1 cellular context compared by ENCODE assay signal in the genomic region with DNA sequence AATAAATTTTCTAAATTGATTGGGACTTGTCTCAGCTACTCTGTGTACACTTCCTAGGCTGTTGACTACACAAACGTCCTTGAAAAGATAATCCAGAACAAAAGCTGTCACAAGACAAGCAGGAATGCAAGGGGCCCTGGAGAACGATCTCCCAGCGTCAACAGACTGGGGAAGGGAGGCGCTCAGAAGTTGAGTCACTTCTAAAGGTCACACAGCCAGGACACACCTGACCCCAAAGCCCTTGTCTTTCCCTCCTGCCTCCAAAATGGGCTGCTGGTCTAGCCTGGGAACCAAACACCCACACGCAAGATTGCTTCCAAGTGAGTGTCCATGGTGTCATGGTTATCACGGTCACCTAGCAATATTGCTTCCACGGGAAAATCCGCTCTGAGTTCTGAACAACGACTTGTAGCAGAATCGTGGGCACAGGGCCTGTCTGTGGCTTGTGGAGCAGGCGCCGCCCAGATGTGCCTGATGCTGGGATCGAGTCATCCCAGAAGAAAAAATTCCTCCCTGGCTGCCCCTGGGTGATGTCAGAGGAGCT.
TF ChIP-seq lines count a peak whose summit lies in the region.

No MANE protein-coding gene starts in this region.

TF ChIP-seq in HepG2, 621 proteins besides CTCF, POLR2A, EP300 and RAD21 (continued from another document and continues in another):
- TF ChIP-seq, protein P1, sequence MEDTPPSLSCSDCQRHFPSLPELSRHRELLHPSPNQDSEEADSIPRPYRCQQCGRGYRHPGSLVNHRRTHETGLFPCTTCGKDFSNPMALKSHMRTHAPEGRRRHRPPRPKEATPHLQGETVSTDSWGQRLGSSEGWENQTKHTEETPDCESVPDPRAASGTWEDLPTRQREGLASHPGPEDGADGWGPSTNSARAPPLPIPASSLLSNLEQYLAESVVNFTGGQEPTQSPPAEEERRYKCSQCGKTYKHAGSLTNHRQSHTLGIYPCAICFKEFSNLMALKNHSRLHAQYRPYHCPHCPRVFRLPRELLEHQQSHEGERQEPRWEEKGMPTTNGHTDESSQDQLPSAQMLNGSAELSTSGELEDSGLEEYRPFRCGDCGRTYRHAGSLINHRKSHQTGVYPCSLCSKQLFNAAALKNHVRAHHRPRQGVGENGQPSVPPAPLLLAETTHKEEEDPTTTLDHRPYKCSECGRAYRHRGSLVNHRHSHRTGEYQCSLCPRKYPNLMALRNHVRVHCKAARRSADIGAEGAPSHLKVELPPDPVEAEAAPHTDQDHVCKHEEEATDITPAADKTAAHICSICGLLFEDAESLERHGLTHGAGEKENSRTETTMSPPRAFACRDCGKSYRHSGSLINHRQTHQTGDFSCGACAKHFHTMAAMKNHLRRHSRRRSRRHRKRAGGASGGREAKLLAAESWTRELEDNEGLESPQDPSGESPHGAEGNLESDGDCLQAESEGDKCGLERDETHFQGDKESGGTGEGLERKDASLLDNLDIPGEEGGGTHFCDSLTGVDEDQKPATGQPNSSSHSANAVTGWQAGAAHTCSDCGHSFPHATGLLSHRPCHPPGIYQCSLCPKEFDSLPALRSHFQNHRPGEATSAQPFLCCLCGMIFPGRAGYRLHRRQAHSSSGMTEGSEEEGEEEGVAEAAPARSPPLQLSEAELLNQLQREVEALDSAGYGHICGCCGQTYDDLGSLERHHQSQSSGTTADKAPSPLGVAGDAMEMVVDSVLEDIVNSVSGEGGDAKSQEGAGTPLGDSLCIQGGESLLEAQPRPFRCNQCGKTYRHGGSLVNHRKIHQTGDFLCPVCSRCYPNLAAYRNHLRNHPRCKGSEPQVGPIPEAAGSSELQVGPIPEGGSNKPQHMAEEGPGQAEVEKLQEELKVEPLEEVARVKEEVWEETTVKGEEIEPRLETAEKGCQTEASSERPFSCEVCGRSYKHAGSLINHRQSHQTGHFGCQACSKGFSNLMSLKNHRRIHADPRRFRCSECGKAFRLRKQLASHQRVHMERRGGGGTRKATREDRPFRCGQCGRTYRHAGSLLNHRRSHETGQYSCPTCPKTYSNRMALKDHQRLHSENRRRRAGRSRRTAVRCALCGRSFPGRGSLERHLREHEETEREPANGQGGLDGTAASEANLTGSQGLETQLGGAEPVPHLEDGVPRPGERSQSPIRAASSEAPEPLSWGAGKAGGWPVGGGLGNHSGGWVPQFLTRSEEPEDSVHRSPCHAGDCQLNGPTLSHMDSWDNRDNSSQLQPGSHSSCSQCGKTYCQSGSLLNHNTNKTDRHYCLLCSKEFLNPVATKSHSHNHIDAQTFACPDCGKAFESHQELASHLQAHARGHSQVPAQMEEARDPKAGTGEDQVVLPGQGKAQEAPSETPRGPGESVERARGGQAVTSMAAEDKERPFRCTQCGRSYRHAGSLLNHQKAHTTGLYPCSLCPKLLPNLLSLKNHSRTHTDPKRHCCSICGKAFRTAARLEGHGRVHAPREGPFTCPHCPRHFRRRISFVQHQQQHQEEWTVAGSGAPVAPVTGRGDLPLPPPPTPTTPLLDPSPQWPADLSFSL (CRISPR knock-in tag; IDR thresholded peaks at IDR 0.05), result peak; percentile 40; the same call in 1 of the 2 replicates
- TF ChIP-seq, protein P2, sequence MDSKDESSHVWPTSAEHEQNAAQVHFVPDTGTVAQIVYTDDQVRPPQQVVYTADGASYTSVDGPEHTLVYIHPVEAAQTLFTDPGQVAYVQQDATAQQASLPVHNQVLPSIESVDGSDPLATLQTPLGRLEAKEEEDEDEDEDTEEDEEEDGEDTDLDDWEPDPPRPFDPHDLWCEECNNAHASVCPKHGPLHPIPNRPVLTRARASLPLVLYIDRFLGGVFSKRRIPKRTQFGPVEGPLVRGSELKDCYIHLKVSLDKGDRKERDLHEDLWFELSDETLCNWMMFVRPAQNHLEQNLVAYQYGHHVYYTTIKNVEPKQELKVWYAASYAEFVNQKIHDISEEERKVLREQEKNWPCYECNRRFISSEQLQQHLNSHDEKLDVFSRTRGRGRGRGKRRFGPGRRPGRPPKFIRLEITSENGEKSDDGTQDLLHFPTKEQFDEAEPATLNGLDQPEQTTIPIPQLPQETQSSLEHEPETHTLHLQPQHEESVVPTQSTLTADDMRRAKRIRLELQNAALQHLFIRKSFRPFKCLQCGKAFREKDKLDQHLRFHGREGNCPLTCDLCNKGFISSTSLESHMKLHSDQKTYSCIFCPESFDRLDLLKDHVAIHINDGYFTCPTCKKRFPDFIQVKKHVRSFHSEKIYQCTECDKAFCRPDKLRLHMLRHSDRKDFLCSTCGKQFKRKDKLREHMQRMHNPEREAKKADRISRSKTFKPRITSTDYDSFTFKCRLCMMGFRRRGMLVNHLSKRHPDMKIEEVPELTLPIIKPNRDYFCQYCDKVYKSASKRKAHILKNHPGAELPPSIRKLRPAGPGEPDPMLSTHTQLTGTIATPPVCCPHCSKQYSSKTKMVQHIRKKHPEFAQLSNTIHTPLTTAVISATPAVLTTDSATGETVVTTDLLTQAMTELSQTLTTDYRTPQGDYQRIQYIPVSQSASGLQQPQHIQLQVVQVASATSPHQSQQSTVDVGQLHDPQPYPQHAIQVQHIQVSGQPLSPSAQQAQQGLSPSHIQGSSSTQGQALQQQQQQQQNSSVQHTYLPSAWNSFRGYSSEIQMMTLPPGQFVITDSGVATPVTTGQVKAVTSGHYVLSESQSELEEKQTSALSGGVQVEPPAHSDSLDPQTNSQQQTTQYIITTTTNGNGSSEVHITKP (CRISPR knock-in tag; IDR thresholded peaks at IDR 0.05; ENCODE audit: low read depth), result peak; percentile 35; the same call in 1 of the 2 replicates
- TF ChIP-seq CHD4 (IDR thresholded peaks at IDR 0.05; ENCODE audit: borderline replicate concordance, low read length) (peak; percentile 88), SIX4 (CRISPR knock-in tag; IDR thresholded peaks at IDR 0.05) (peak; percentile 74; the same call in 1 of the 2 replicates), NCOA2 (CRISPR knock-in tag; IDR thresholded peaks at IDR 0.05) (peak; percentile 97), ESRRA (CRISPR knock-in tag; IDR thresholded peaks at IDR 0.05; ENCODE audit: low read depth) (peak; percentile 88), CENPT (CRISPR knock-in tag; IDR thresholded peaks at IDR 0.05; ENCODE audit: low read depth) (no peak), WIZ (CRISPR knock-in tag; IDR thresholded peaks at IDR 0.05) (0 out of 2 replicates have a peak, but pooled peaks have one; percentile 54), PHF8 (CRISPR knock-in tag; IDR thresholded peaks at IDR 0.05) (no peak), REPIN1 (CRISPR knock-in tag; IDR thresholded peaks at IDR 0.05; ENCODE audit: borderline replicate concordance, low read depth) (peak; percentile 17; the same call in 1 of the 2 replicates), GTF2F1 (IDR thresholded peaks at IDR 0.05; ENCODE audit: low read length) (no peak), ZNF3 (CRISPR knock-in tag; IDR thresholded peaks at IDR 0.05) (peak; percentile 83), GABPA (IDR thresholded peaks at IDR 0.05; ENCODE audit: low read depth, low read length) (no peak), GABPA (CRISPR knock-in tag; IDR thresholded peaks at IDR 0.05; ENCODE audit: low read depth) (peak; percentile 37; the same call in 1 of the 2 replicates), ARNTL (CRISPR knock-in tag; IDR thresholded peaks at IDR 0.05) (peak; percentile 41; the same call in 1 of the 2 replicates), RXRB (CRISPR knock-in tag; IDR thresholded peaks at IDR 0.05; ENCODE audit: borderline replicate concordance) (peak; percentile 89), ZBTB1 (CRISPR knock-in tag; IDR thresholded peaks at IDR 0.05; ENCODE audit: borderline replicate concordance) (no peak), BCL6 (CRISPR knock-in tag; IDR thresholded peaks at IDR 0.05) (peak; percentile 85), FOXP1 (IDR thresholded peaks at IDR 0.05) (peak; percentile 50; the same call in 1 of the 2 replicates), FOXP1 (CRISPR knock-in tag; IDR thresholded peaks at IDR 0.05) (peak; percentile 97), RCOR2 (CRISPR knock-in tag; IDR thresholded peaks at IDR 0.05) (peak; percentile 99), IRF2 (CRISPR knock-in tag; IDR thresholded peaks at IDR 0.05) (peak; percentile 74), MAFF (IDR thresholded peaks at IDR 0.05; ENCODE audit: low read depth, low read length) (no peak), ZKSCAN5 (CRISPR knock-in tag; IDR thresholded peaks at IDR 0.05) (no peak), KDM2A (CRISPR knock-in tag; IDR thresholded peaks at IDR 0.05; ENCODE audit: borderline replicate concordance, low read depth) (peak; percentile 56; the same call in 1 of the 2 replicates), SP140L (CRISPR knock-in tag; IDR thresholded peaks at IDR 0.05; ENCODE audit: borderline replicate concordance) (no peak), ZNF563 (CRISPR knock-in tag; IDR thresholded peaks at IDR 0.05) (no peak), ZNF281 (CRISPR knock-in tag; IDR thresholded peaks at IDR 0.05; ENCODE audit: borderline replicate concordance) (0 out of 2 replicates have a peak, but pooled peaks have one; percentile 26), ZSCAN25 (CRISPR knock-in tag; IDR thresholded peaks at IDR 0.05) (peak; percentile 18; the same call in 1 of the 2 replicates)
- TF ChIP-seq, protein P3, sequence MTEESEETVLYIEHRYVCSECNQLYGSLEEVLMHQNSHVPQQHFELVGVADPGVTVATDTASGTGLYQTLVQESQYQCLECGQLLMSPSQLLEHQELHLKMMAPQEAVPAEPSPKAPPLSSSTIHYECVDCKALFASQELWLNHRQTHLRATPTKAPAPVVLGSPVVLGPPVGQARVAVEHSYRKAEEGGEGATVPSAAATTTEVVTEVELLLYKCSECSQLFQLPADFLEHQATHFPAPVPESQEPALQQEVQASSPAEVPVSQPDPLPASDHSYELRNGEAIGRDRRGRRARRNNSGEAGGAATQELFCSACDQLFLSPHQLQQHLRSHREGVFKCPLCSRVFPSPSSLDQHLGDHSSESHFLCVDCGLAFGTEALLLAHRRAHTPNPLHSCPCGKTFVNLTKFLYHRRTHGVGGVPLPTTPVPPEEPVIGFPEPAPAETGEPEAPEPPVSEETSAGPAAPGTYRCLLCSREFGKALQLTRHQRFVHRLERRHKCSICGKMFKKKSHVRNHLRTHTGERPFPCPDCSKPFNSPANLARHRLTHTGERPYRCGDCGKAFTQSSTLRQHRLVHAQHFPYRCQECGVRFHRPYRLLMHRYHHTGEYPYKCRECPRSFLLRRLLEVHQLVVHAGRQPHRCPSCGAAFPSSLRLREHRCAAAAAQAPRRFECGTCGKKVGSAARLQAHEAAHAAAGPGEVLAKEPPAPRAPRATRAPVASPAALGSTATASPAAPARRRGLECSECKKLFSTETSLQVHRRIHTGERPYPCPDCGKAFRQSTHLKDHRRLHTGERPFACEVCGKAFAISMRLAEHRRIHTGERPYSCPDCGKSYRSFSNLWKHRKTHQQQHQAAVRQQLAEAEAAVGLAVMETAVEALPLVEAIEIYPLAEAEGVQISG (CRISPR knock-in tag; IDR thresholded peaks at IDR 0.05), result 0 out of 2 replicates have a peak, but pooled peaks have one; percentile 43
- TF ChIP-seq, protein P4, sequence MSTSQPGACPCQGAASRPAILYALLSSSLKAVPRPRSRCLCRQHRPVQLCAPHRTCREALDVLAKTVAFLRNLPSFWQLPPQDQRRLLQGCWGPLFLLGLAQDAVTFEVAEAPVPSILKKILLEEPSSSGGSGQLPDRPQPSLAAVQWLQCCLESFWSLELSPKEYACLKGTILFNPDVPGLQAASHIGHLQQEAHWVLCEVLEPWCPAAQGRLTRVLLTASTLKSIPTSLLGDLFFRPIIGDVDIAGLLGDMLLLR (CRISPR knock-in tag; IDR thresholded peaks at IDR 0.05), result no peak
- TF ChIP-seq, protein P5, sequence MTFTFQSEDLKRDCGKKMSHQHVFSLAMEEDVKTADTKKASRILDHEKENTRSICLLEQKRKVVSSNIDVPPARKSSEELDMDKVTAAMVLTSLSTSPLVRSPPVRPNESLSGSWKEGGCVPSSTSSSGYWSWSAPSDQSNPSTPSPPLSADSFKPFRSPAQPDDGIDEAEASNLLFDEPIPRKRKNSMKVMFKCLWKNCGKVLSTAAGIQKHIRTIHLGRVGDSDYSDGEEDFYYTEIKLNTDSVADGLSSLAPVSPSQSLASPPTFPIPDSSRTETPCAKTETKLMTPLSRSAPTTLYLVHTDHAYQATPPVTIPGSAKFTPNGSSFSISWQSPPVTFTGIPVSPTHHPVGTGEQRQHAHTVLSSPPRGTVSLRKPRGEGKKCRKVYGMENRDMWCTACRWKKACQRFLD (CRISPR knock-in tag; IDR thresholded peaks at IDR 0.05; ENCODE audit: borderline replicate concordance), result no peak
- TF ChIP-seq, protein P6, sequence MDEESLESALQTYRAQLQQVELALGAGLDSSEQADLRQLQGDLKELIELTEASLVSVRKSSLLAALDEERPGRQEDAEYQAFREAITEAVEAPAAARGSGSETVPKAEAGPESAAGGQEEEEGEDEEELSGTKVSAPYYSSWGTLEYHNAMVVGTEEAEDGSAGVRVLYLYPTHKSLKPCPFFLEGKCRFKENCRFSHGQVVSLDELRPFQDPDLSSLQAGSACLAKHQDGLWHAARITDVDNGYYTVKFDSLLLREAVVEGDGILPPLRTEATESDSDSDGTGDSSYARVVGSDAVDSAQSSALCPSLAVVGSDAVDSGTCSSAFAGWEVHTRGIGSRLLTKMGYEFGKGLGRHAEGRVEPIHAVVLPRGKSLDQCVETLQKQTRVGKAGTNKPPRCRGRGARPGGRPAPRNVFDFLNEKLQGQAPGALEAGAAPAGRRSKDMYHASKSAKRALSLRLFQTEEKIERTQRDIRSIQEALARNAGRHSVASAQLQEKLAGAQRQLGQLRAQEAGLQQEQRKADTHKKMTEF (CRISPR knock-in tag; IDR thresholded peaks at IDR 0.05), result peak; percentile 74
- TF ChIP-seq, protein P7, sequence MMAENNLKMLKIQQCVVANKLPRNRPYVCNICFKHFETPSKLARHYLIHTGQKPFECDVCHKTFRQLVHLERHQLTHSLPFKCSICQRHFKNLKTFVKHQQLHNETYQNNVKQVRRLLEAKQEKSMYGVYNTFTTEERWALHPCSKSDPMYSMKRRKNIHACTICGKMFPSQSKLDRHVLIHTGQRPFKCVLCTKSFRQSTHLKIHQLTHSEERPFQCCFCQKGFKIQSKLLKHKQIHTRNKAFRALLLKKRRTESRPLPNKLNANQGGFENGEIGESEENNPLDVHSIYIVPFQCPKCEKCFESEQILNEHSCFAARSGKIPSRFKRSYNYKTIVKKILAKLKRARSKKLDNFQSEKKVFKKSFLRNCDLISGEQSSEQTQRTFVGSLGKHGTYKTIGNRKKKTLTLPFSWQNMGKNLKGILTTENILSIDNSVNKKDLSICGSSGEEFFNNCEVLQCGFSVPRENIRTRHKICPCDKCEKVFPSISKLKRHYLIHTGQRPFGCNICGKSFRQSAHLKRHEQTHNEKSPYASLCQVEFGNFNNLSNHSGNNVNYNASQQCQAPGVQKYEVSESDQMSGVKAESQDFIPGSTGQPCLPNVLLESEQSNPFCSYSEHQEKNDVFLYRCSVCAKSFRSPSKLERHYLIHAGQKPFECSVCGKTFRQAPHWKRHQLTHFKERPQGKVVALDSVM (CRISPR knock-in tag; IDR thresholded peaks at IDR 0.05), result peak; percentile 42; the same call in 1 of the 2 replicates
